In genomic region chr6:158009935-158010585, GRCh38 we compare ENCODE assay signal across 11 cellular contexts. TPM values are rescaled to one million over a fixed set of nuclear protein-coding genes. Genes with fewer than 3 reads are reported as not detected.
A peak's percentile ranks its signal among the peaks of the same experiment; 100 is the strongest.
DNase-seq lines count a peak whose midpoint lies in the region; ATAC-seq and TF ChIP-seq lines count a peak whose summit lies in the region.
"Had no signal": no experiment of that assay in that cellular context is flagged by ENCODE, and none has a peak within 500 bp of the region (broad histone marks: within the 10 kb centered on the region; RNA-seq: fewer than 3 reads in every experiment).

No MANE protein-coding gene starts in this region.

- H3K36me3 ChIP-seq in CD8-positive, alpha-beta memory T cell (ENCODE audit: insufficient read depth, low read length): no peaks in the 10 kb centered on the region
- H3K36me3 ChIP-seq in Peyer's patch: no peaks in the 10 kb centered on the region
- no peaks in the 10 kb centered on the region for H3K36me3 ChIP-seq in left ventricle myocardium inferior
- H3K36me3 ChIP-seq in psoas muscle (ENCODE audit: insufficient read depth in 1 of 2, low read depth in 1 of 2): no peaks in the 10 kb centered on the region

- POLR2A ChIA-PET in CD8-positive, alpha-beta memory T cell (lab: Charles Lee): no interaction called here

- intact Hi-C loops in left ventricle myocardium inferior (cut with micrococcal nuclease): no loop called here
- intact Hi-C loops in psoas muscle (cut with DNase I): no loop called here

- no peak for DNase-seq in CD8-positive, alpha-beta memory T cell
- no peak for DNase-seq in Peyer's patch
- DNase-seq in left ventricle myocardium inferior: peak; percentile 3
- DNase-seq in psoas muscle: peak in 1 of 2 donors; percentile 26
- DNase-seq in NCI-H1417 (lab: John Stamatoyannopoulos, UW): no peak
- no peak for DNase-seq in inferior parietal cortex (ENCODE audit: extremely low spot score)
- no peak for DNase-seq in NCI-H1694 treated with DMSO at 0.1 percent for 48 hours (lab: John Stamatoyannopoulos, UW)
- DNase-seq: activated T-cell treated with anti-CD3 and anti-CD28 coated beads, Interleukin-2, amount 50 U/mL, for 1 hour; OCI-M1; stimulated activated naive CD8-positive, alpha-beta T cell treated with anti-CD3 and anti-CD28 coated beads, Interleukin-15, Interleukin-2, amounts not matched to agents 100 U/mL and 50 U/mL, for 24 hours had no signal

- no peak overlapping the region for H3K4me3 ChIP-seq in CD8-positive, alpha-beta memory T cell (ENCODE audit: low read length)
- H3K4me3 ChIP-seq in Peyer's patch: peak overlapping the region in 1 of 4 donors; percentile 4
- H3K4me3 ChIP-seq in left ventricle myocardium inferior: no peak overlapping the region
- H3K4me3 ChIP-seq in psoas muscle: no peak overlapping the region

- H3K27ac ChIP-seq in CD8-positive, alpha-beta memory T cell (ENCODE audit: low read depth, low read length): no peak overlapping the region
- peak overlapping the region in 3 of 4 donors; percentile 32 to 41 (median 34) for H3K27ac ChIP-seq in Peyer's patch
- peak overlapping the region; percentile 77 for H3K27ac ChIP-seq in left ventricle myocardium inferior (replicated peaks)
- peak overlapping the region; percentile 4 for H3K27ac ChIP-seq in psoas muscle

- peaks cover 65 to 75% (median 65%) of the 10 kb centered on the region in 3 donors for H3K4me1 Mint-ChIP-seq in CD8-positive, alpha-beta memory T cell

- no peaks in the 10 kb centered on the region for H3K9me3 Mint-ChIP-seq in CD8-positive, alpha-beta memory T cell

- H3K27ac Mint-ChIP-seq in CD8-positive, alpha-beta memory T cell: peak overlapping the region in 4 of 8 donors; percentile 10 to 93 (median 58)

- H3K27me3 Mint-ChIP-seq in CD8-positive, alpha-beta memory T cell: no peaks in the 10 kb centered on the region

- ATAC-seq in psoas muscle: no peak
- ATAC-seq in GM21619 (IDR thresholded peaks at IDR 0.05; ENCODE audit: unreplicated experiment): no peak

- no peaks in the 10 kb centered on the region for H3K9me3 ChIP-seq in CD8-positive, alpha-beta memory T cell (ENCODE audit: low read length)
- H3K9me3 ChIP-seq in Peyer's patch (no peaks in the 10 kb centered on the region), left ventricle myocardium inferior (replicated peaks) (no peaks in the 10 kb centered on the region), psoas muscle (no peaks in the 10 kb centered on the region)

- peaks cover 0 to 10% (median 2%) of the 10 kb centered on the region in 3 donors for H3K36me3 Mint-ChIP-seq in CD8-positive, alpha-beta memory T cell

- H3K4me1 ChIP-seq in CD8-positive, alpha-beta memory T cell (ENCODE audit: insufficient read depth, low read length): peaks cover 51% of the 10 kb centered on the region
- H3K4me1 ChIP-seq in Peyer's patch: peaks cover 0 to 26% (median 3%) of the 10 kb centered on the region in 4 donors
- peaks cover 42% of the 10 kb centered on the region for H3K4me1 ChIP-seq in left ventricle myocardium inferior
- peaks cover 12% of the 10 kb centered on the region for H3K4me1 ChIP-seq in psoas muscle

- no peak for TF ChIP-seq POLR2A in Peyer's patch (IDR thresholded peaks at IDR 0.05)

- no peak for TF ChIP-seq CTCF in Peyer's patch (IDR thresholded peaks at IDR 0.05)
- TF ChIP-seq CTCF in left ventricle myocardium inferior (IDR thresholded peaks at IDR 0.05; ENCODE audit: borderline replicate concordance): no peak
- no peak for TF ChIP-seq CTCF in psoas muscle (IDR thresholded peaks at IDR 0.05)

- 97 to 98% (median 97%) methylated on average over 6 of the region's 6 CpGs for WGBS in psoas muscle, 3 donors

- CTCF ChIA-PET in CD8-positive, alpha-beta memory T cell (lab: Charles Lee): interaction anchor here (1.4 kb wide), 1 partner anchor 16 kb away, joined by 7 read pairs; no protein-coding TSS in a partner anchor

- H3K4me3 Mint-ChIP-seq in CD8-positive, alpha-beta memory T cell: peak overlapping the region in 5 of 7 donors; percentile 28 to 85 (median 80)

- no peaks in the 10 kb centered on the region for H3K27me3 ChIP-seq in CD8-positive, alpha-beta memory T cell (ENCODE audit: insufficient read depth, low read length, poor library complexity, severe bottlenecking)
- no peaks in the 10 kb centered on the region for H3K27me3 ChIP-seq in Peyer's patch
- H3K27me3 ChIP-seq in left ventricle myocardium inferior (ENCODE audit: low read depth): no peaks in the 10 kb centered on the region
- H3K27me3 ChIP-seq in psoas muscle (ENCODE audit: insufficient read depth in 3 of 3, low read length in 2 of 3): no peaks in the 10 kb centered on the region

RNA-seq across cellular contexts. Expression of gene SYNJ2, which starts 28.4 kb away (rescaled TPM):
- total RNA-seq in CD8-positive, alpha-beta memory T cell: 10 to 100 TPM; 16.7 to 17.5 TPM
- 8.7 TPM for polyA plus RNA-seq in CD8-positive, alpha-beta memory T cell
- total RNA-seq in Peyer's patch (10 to 100 TPM; 26.8 to 47.2 (median 34.0) TPM), left ventricle myocardium inferior (12.3 TPM), psoas muscle (10 to 100 TPM in 2 of 4 donors, 1 to 10 TPM in 2; 2.6 to 30.2 (median 12.4) TPM)
- 1 to 10 TPM; 3.2 to 8.1 (median 6.1) TPM for polyA plus RNA-seq in psoas muscle
